ENCODE assay signal across 14 cellular contexts in genomic region chr1:110380667-110381283, GRCh38. TPM values are rescaled to one million over a fixed set of nuclear protein-coding genes. Genes with fewer than 3 reads are reported as not detected.
DNase-seq lines count a peak whose midpoint lies in the region; ATAC-seq and TF ChIP-seq lines count a peak whose summit lies in the region.
"Had no signal": no experiment of that assay in that cellular context is flagged by ENCODE, and none has a peak within 500 bp of the region (broad histone marks: within the 10 kb centered on the region; RNA-seq: fewer than 3 reads in every experiment).

No MANE protein-coding gene starts in this region.

- DNase-seq in Right ventricle myocardium inferior (ENCODE audit: missing footprints) (no peak), cardiac septum (ENCODE audit: low spot score) (no peak), activated B cell treated with CpG ODN at 0.5 μM for 24 hours (no peak), left lung (no peak)
- DNase-seq in CD4-positive, alpha-beta memory T cell: no peak
- DNase-seq: activated CD4-positive, alpha-beta T cell treated with anti-CD3 and anti-CD28 coated beads, Interleukin-2, amount 50 U/mL, for 1 hour; activated naive CD4-positive, alpha-beta T cell treated with anti-CD3 and anti-CD28 coated beads, Interleukin-2, amount 10 ng/mL, durations not matched to agents 7 days and 5 days; naive thymus-derived CD8-positive, alpha-beta T cell; NCI-H510A treated with DMSO at 0.1 percent for 48 hours had no signal

- peaks cover 0 to 21% of the 10 kb centered on the region in 2 donors for H3K4me1 ChIP-seq in left lung
- H3K4me1 ChIP-seq in CD4-positive, alpha-beta memory T cell (ENCODE audit: insufficient read depth, low read length): peaks cover 12% of the 10 kb centered on the region

- CTCF ChIA-PET in activated B cell treated with CpG ODN at 0.5 μM for 24 hours (lab: Charles Lee): interaction anchor here (0.7 to 8.4 kb wide), 5 partner anchors 27 to 42 kb away, joined by 3 to 68 read pairs (median 3); partner anchors contain the start of genes LAMTOR5 and RBM15
- CTCF ChIA-PET in CD4-positive, alpha-beta memory T cell (lab: Charles Lee; ENCODE audit: partially characterized antibody): interaction anchor here (0.6 to 1.5 kb wide), 2 partner anchors 42 to 180 kb away, joined by 3 to 4 read pairs; partner anchors contain the start of gene RBM15

- peak overlapping the region; percentile 57 for H3K4me3 Mint-ChIP-seq in activated B cell treated with CpG ODN at 0.5 μM for 24 hours
- H3K4me3 Mint-ChIP-seq in CD4-positive, alpha-beta memory T cell: no peak overlapping the region
- H3K4me3 Mint-ChIP-seq: activated naive CD4-positive, alpha-beta T cell treated with anti-CD3 and anti-CD28 coated beads, Interleukin-2, amount 10 ng/mL, durations not matched to agents 7 days and 5 days had no signal

- intact Hi-C loops in Right ventricle myocardium inferior (cut with DNase I): no loop called here
- intact Hi-C loops in cardiac septum (cut with DNase I): no loop called here
- intact Hi-C loops in activated B cell treated with CpG ODN at 0.5 μM for 24 hours (cut with micrococcal nuclease): loop anchor here (1.0 to 10.0 kb wide), 3 partner anchors 42 to 1288 kb away; partner anchors contain the start of gene TMEM167B
- intact Hi-C loops in left lung (cut with DNase I): no loop called here
- intact Hi-C loops in CD4-positive, alpha-beta memory T cell (cut with micrococcal nuclease): no loop called here

- H3K4me1 Mint-ChIP-seq in activated B cell treated with CpG ODN at 0.5 μM for 24 hours: peaks cover 73% of the 10 kb centered on the region
- H3K4me1 Mint-ChIP-seq in CD4-positive, alpha-beta memory T cell: peaks cover 13 to 34% (median 24%) of the 10 kb centered on the region in 4 donors

- POLR2A ChIA-PET in activated B cell treated with CpG ODN at 0.5 μM for 24 hours (lab: Charles Lee): interaction anchor here (0.7 to 9.5 kb wide), 8 partner anchors 13 to 493 kb away, joined by 3 to 262 read pairs (median 4); partner anchors contain the start of genes KCNC4 and RBM15
- POLR2A ChIA-PET in CD4-positive, alpha-beta memory T cell (lab: Charles Lee; ENCODE audit: partially characterized antibody): interaction anchor here (0.9 to 1.2 kb wide), 2 partner anchors 13 to 171 kb away, joined by 3 read pairs; no protein-coding TSS in a partner anchor

- H3K27ac Mint-ChIP-seq in activated B cell treated with CpG ODN at 0.5 μM for 24 hours: peak overlapping the region; percentile 86
- H3K27ac Mint-ChIP-seq in CD4-positive, alpha-beta memory T cell: no peak overlapping the region
- H3K27ac Mint-ChIP-seq: activated naive CD4-positive, alpha-beta T cell treated with anti-CD3 and anti-CD28 coated beads, Interleukin-2, amount 10 ng/mL, durations not matched to agents 7 days and 5 days had no signal

- H3K27me3 ChIP-seq in left lung: no peaks in the 10 kb centered on the region
- no peaks in the 10 kb centered on the region for H3K27me3 ChIP-seq in CD4-positive, alpha-beta memory T cell (ENCODE audit: insufficient read depth, low read length)
- H3K27me3 ChIP-seq: SJSA1 had no signal

- peaks cover 16% of the 10 kb centered on the region for H3K36me3 Mint-ChIP-seq in activated B cell treated with CpG ODN at 0.5 μM for 24 hours (ENCODE audit: low read depth)
- H3K36me3 Mint-ChIP-seq in CD4-positive, alpha-beta memory T cell: peaks cover 11 to 16% of the 10 kb centered on the region in 2 donors

- peak; percentile 31 for ATAC-seq in Right ventricle myocardium inferior
- peak; percentile 12 for ATAC-seq in activated B cell treated with CpG ODN at 0.5 μM for 24 hours (ENCODE audit: low read depth)
- ATAC-seq in left lung: peak; percentile 89
- ATAC-seq in GM18870 (IDR thresholded peaks at IDR 0.05; ENCODE audit: unreplicated experiment): no peak
- ATAC-seq in GM18868 (IDR thresholded peaks at IDR 0.05; ENCODE audit: unreplicated experiment): no peak
- ATAC-seq in HG03571 (IDR thresholded peaks at IDR 0.05; ENCODE audit: unreplicated experiment): no peak
- ATAC-seq: naive thymus-derived CD8-positive, alpha-beta T cell had no signal

- no peak for TF ChIP-seq CTCF in activated B cell treated with CpG ODN at 0.5 μM for 24 hours (IDR thresholded peaks at IDR 0.05)
- TF ChIP-seq CTCF in left lung (IDR thresholded peaks at IDR 0.05): no peak

- H3K9me3 ChIP-seq in left lung: no peaks in the 10 kb centered on the region
- H3K9me3 ChIP-seq in CD4-positive, alpha-beta memory T cell (ENCODE audit: control insufficient read depth in 1 of 2, low read length in 2 of 2): no peaks in the 10 kb centered on the region
- H3K9me3 ChIP-seq: SJSA1 had no signal

- H3K36me3 ChIP-seq in left lung: peaks cover 0 to 41% of the 10 kb centered on the region in 2 donors
- H3K36me3 ChIP-seq in CD4-positive, alpha-beta memory T cell (ENCODE audit: insufficient read depth, low read length): no peaks in the 10 kb centered on the region

- H3K4me3 ChIP-seq in left lung: no peak overlapping the region
- no peak overlapping the region for H3K4me3 ChIP-seq in CD4-positive, alpha-beta memory T cell (ENCODE audit: low read length in 2 of 2)
- H3K4me3 ChIP-seq: SJSA1 had no signal

- no peaks in the 10 kb centered on the region for H3K27me3 Mint-ChIP-seq in activated B cell treated with CpG ODN at 0.5 μM for 24 hours
- no peaks in the 10 kb centered on the region for H3K27me3 Mint-ChIP-seq in CD4-positive, alpha-beta memory T cell
- H3K27me3 Mint-ChIP-seq: activated naive CD4-positive, alpha-beta T cell treated with anti-CD3 and anti-CD28 coated beads, Interleukin-2, amount 10 ng/mL, durations not matched to agents 7 days and 5 days; naive thymus-derived CD8-positive, alpha-beta T cell had no signal

- H3K9me3 Mint-ChIP-seq in activated B cell treated with CpG ODN at 0.5 μM for 24 hours: no peaks in the 10 kb centered on the region
- peaks cover 0 to 2% (median 0%) of the 10 kb centered on the region in 8 donors for H3K9me3 Mint-ChIP-seq in CD4-positive, alpha-beta memory T cell
- H3K9me3 Mint-ChIP-seq: activated naive CD4-positive, alpha-beta T cell treated with anti-CD3 and anti-CD28 coated beads, Interleukin-2, amount 10 ng/mL, durations not matched to agents 7 days and 5 days; naive thymus-derived CD8-positive, alpha-beta T cell had no signal

- H3K27ac ChIP-seq in left lung: peak overlapping the region; percentile 72 to 88
- H3K27ac ChIP-seq in CD4-positive, alpha-beta memory T cell (ENCODE audit: low read depth, low read length): no peak overlapping the region
- H3K27ac ChIP-seq: KMS-11, SJSA1 had no signal

RNA-seq across cellular contexts. Expression of gene SLC16A4, which starts 10.1 kb away (rescaled TPM):
- 2.6 TPM for total RNA-seq in Right ventricle myocardium inferior
- total RNA-seq in cardiac septum: 2.3 TPM
- 0.89 and 1.3 TPM in 2 replicates for total RNA-seq in activated B cell treated with CpG ODN at 0.5 μM for 24 hours
- 10 to 100 TPM; 12.0 to 40.5 TPM for total RNA-seq in left lung
- total RNA-seq in CD4-positive, alpha-beta memory T cell: under 1 TPM; 0.39 to 0.90 TPM
- under 1 TPM; 0.29 to 0.73 TPM for polyA plus RNA-seq in CD4-positive, alpha-beta memory T cell

RNA-seq across cellular contexts. Expression of gene LAMTOR5, which starts 26.7 kb away (rescaled TPM):
- total RNA-seq in Right ventricle myocardium inferior: 261 TPM
- total RNA-seq in cardiac septum: 195 TPM
- total RNA-seq in activated B cell treated with CpG ODN at 0.5 μM for 24 hours: 160 and 172 TPM in 2 replicates
- total RNA-seq in left lung: 100 to 1,000 TPM; 134 to 145 TPM
- 10 to 100 TPM; 64.5 to 69.6 TPM for total RNA-seq in CD4-positive, alpha-beta memory T cell
- polyA plus RNA-seq in CD4-positive, alpha-beta memory T cell: 100 to 1,000 TPM; 264 to 325 TPM

RNA-seq across cellular contexts. Expression of gene RBM15, which starts 41.6 kb away (rescaled TPM):
- total RNA-seq in Right ventricle myocardium inferior (14.7 TPM), cardiac septum (22.7 TPM), activated B cell treated with CpG ODN at 0.5 μM for 24 hours (52.7 and 61.1 TPM in 2 replicates), left lung (10 to 100 TPM; 20.6 to 24.3 TPM)
- 10 to 100 TPM; 47.7 to 51.4 TPM for total RNA-seq in CD4-positive, alpha-beta memory T cell
- polyA plus RNA-seq in CD4-positive, alpha-beta memory T cell: 10 to 100 TPM in 1 of 2 donors, 1 to 10 TPM in 1; 6.8 to 10.8 TPM

Comparison
In these comparisons a context has a peak if more than half of its experiments do, and no peak if none do; other contexts are left out.
1. ATAC-seq: peak in Right ventricle myocardium inferior (single experiment), activated B cell treated with CpG ODN at 0.5 μM for 24 hours (single experiment) and left lung (single experiment); none in GM18870 (single experiment), GM18868 (single experiment) and HG03571 (single experiment).